ENCODE assay signal across 1 cellular context in genomic region chr5:163917741-163918140, GRCh38.
TF ChIP-seq lines count a peak whose summit lies in the region.

No MANE protein-coding gene starts in this region.

TF ChIP-seq in IMR-90, 13 proteins besides CTCF, POLR2A, EP300 and RAD21 (continued from another document):
- TF ChIP-seq USF2 (IDR thresholded peaks at IDR 0.05; ENCODE audit: low read depth, low read length) (no peak), CEBPB (IDR thresholded peaks at IDR 0.05; ENCODE audit: low read depth, low read length) (no peak), MAFK (IDR thresholded peaks at IDR 0.05; ENCODE audit: low read depth, low read length) (no peak), FOS (IDR thresholded peaks at IDR 0.05; ENCODE audit: low read depth, low read length) (no peak), RFX5 (IDR thresholded peaks at IDR 0.05; ENCODE audit: low read depth, low read length) (no peak), MAZ (IDR thresholded peaks at IDR 0.05; ENCODE audit: borderline replicate concordance, low read depth, low read length) (no peak), NFE2L2 (IDR thresholded peaks at IDR 0.05; ENCODE audit: low read depth, low read length) (no peak), CHD1 (IDR thresholded peaks at IDR 0.05; ENCODE audit: low read depth, low read length) (no peak), MXI1 (IDR thresholded peaks at IDR 0.05; ENCODE audit: borderline replicate concordance, low read depth, low read length) (no peak)
- TF ChIP-seq, protein P1, sequence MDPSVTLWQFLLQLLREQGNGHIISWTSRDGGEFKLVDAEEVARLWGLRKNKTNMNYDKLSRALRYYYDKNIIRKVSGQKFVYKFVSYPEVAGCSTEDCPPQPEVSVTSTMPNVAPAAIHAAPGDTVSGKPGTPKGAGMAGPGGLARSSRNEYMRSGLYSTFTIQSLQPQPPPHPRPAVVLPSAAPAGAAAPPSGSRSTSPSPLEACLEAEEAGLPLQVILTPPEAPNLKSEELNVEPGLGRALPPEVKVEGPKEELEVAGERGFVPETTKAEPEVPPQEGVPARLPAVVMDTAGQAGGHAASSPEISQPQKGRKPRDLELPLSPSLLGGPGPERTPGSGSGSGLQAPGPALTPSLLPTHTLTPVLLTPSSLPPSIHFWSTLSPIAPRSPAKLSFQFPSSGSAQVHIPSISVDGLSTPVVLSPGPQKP (IDR thresholded peaks at IDR 0.05; ENCODE audit: borderline replicate concordance, low read depth, low read length): no peak
